In the genomic region with DNA sequence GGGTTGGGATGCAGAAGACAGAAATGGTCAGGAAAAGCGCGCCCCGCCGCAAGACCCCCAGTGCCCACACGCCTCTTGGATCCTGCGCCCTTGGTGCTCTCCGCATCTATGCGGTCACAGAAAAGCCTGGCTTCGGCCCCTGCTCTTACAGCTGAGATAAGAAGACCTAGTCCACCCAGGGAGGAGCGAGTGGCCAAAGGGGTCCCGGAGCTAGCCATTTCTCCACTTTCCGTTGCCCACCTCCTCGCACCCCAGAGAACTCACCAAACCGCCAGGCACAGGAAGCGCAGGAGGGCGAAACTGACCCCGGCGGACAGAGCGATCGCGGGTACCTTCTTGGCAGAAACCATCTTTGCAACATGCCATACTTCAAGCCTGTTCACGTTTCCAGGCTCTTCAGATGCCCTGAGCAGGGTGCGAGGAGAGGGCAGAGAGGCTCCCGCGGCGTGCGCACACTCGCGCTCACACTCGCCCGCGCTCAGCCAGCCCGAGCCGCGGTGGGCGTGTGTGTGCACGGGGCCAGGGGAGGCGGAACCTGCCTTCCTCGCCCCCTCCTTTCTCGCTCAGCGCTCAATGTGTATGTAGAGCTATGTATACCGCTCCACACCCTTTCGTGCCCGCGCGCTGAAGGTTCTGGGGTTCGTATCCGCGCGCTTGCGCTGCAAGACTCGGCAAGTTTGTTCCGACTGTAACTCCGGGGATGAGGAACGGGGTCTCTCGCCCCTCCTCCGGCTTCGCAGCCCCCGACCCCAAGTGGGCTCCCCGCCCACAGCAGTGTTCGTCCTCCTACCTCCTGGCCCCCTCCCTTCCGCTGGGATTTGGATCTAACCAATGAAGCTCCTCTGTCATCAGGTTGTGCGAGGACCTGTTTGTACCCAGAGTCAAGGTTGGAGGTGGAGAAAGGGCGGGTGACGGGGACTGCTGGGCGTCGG, we compare ENCODE assay signal across 9 cellular contexts. TPM values are rescaled to one million over a fixed set of nuclear protein-coding genes. Genes with fewer than 3 reads are reported as not detected.
DNase-seq lines count a peak whose midpoint lies in the region; ATAC-seq and TF ChIP-seq lines count a peak whose summit lies in the region.
"Had no signal": no experiment of that assay in that cellular context is flagged by ENCODE, and none has a peak within 500 bp of the region (broad histone marks: within the 10 kb centered on the region; RNA-seq: fewer than 3 reads in every experiment).

A gene (minus strand): TSS at position 507 of the 932 bp plus-strand sequence. CDS start 157 bp downstream, at position 350.

- intact Hi-C loops in lower lobe of right lung (cut with DNase I) = no loop called here

- TF ChIP-seq CTCF in choroid plexus epithelial cell (conservative IDR thresholded peaks at IDR 0.05; ENCODE audit: low read depth, low read length) (no peak), lower lobe of right lung (IDR thresholded peaks at IDR 0.05) (no peak)

- no peak within 1 kb of the TSS for H3K27ac Mint-ChIP-seq in stimulated activated naive CD8-positive, alpha-beta T cell treated with anti-CD3 and anti-CD28 coated beads, Interleukin-15, Interleukin-2, amounts not matched to agents 100 ng/mL and 50 ng/mL, for 24 hours

- ATAC-seq in stimulated activated naive CD8-positive, alpha-beta T cell treated with anti-CD3 and anti-CD28 coated beads, Interleukin-15, Interleukin-2, amounts not matched to agents 100 U/mL and 50 U/mL, for 24 hours = no peak
- ATAC-seq in lower lobe of right lung = peak; percentile 36 to 67

- H3K9me3 ChIP-seq in lower lobe of right lung = no peaks in the 10 kb centered on the region

- peaks cover 11% of the 10 kb centered on the region for H3K4me1 ChIP-seq in lower lobe of right lung

- H3K27me3 Mint-ChIP-seq in stimulated activated naive CD8-positive, alpha-beta T cell treated with anti-CD3 and anti-CD28 coated beads, Interleukin-15, Interleukin-2, amounts not matched to agents 100 ng/mL and 50 ng/mL, for 24 hours = peaks cover 63% of the 10 kb centered on the region

- peaks cover 29% of the 10 kb centered on the region for H3K27me3 ChIP-seq in lower lobe of right lung (ENCODE audit: low read depth)

- no peaks in the 10 kb centered on the region for H3K36me3 ChIP-seq in lower lobe of right lung

- no peaks in the 10 kb centered on the region for H3K9me3 Mint-ChIP-seq in stimulated activated naive CD8-positive, alpha-beta T cell treated with anti-CD3 and anti-CD28 coated beads, Interleukin-15, Interleukin-2, amounts not matched to agents 100 ng/mL and 50 ng/mL, for 24 hours

- DNase-seq in stimulated activated naive CD8-positive, alpha-beta T cell treated with anti-CD3 and anti-CD28 coated beads, Interleukin-15, Interleukin-2, amounts not matched to agents 100 U/mL and 50 U/mL, for 24 hours = no peak
- DNase-seq in choroid plexus epithelial cell (ENCODE audit: low read depth) = peak; percentile 5
- no peak for DNase-seq in lower lobe of right lung
- DNase-seq in activated gamma-delta T cell (lab: John Stamatoyannopoulos, UW) = no peak
- no peak for DNase-seq in 8988T
- no peak for DNase-seq in GDM1 (lab: John Stamatoyannopoulos, UW)
- DNase-seq in globus pallidus (ENCODE audit: low spot score) = no peak

- no peaks in the 10 kb centered on the region for H3K36me3 Mint-ChIP-seq in stimulated activated naive CD8-positive, alpha-beta T cell treated with anti-CD3 and anti-CD28 coated beads, Interleukin-15, Interleukin-2, amounts not matched to agents 100 ng/mL and 50 ng/mL, for 24 hours (ENCODE audit: low read depth)

- no peak within 1 kb of the TSS for H3K27ac ChIP-seq in lower lobe of right lung

- peak within 1 kb of the TSS; percentile 25 for H3K4me3 Mint-ChIP-seq in stimulated activated naive CD8-positive, alpha-beta T cell treated with anti-CD3 and anti-CD28 coated beads, Interleukin-15, Interleukin-2, amounts not matched to agents 100 ng/mL and 50 ng/mL, for 24 hours

- H3K4me1 Mint-ChIP-seq in stimulated activated naive CD8-positive, alpha-beta T cell treated with anti-CD3 and anti-CD28 coated beads, Interleukin-15, Interleukin-2, amounts not matched to agents 100 ng/mL and 50 ng/mL, for 24 hours (ENCODE audit: low read depth) = peaks cover 2% of the 10 kb centered on the region

- peak within 1 kb of the TSS; percentile 46 for H3K4me3 ChIP-seq in choroid plexus epithelial cell (ENCODE audit: low read depth, low read length)
- H3K4me3 ChIP-seq in lower lobe of right lung = peak within 1 kb of the TSS; percentile 17

RNA-seq across cellular contexts. Expression of the gene that starts here (rescaled TPM):
- not detected for total RNA-seq in lower lobe of right lung
- total RNA-seq: lung microvascular endothelial cell had no signal

Comparison
In these comparisons a context has a peak if more than half of its experiments do, and no peak if none do; other contexts are left out.
1. Peak in ATAC-seq and H3K4me3 ChIP-seq in lower lobe of right lung; RNA of the gene not detected or under 1 TPM.